10 cellular contexts compared by ENCODE assay signal in genomic region chr12:94618995-94619695, GRCh38. TPM values are rescaled to one million over a fixed set of nuclear protein-coding genes. Genes with fewer than 3 reads are reported as not detected.
DNase-seq lines count a peak whose midpoint lies in the region; ATAC-seq and TF ChIP-seq lines count a peak whose summit lies in the region.
"Had no signal": no experiment of that assay in that cellular context is flagged by ENCODE, and none has a peak within 500 bp of the region (broad histone marks: within the 10 kb centered on the region; RNA-seq: fewer than 3 reads in every experiment).

No MANE protein-coding gene starts in this region.

- TF ChIP-seq CTCF in PC-9 (conservative IDR thresholded peaks at IDR 0.05): no peak
- TF ChIP-seq CTCF in gastrocnemius medialis (IDR thresholded peaks at IDR 0.05 in 4 of 5, conservative IDR thresholded peaks at IDR 0.05 in 1 of 5): no peak
- TF ChIP-seq CTCF in upper lobe of right lung (IDR thresholded peaks at IDR 0.05): no peak
- no peak for TF ChIP-seq CTCF in left ventricle myocardium inferior (IDR thresholded peaks at IDR 0.05; ENCODE audit: borderline replicate concordance)

- peak overlapping the region in 1 of 2 donors; percentile 6 for H3K27ac Mint-ChIP-seq in effector memory CD8-positive, alpha-beta T cell
- H3K27ac Mint-ChIP-seq: activated CD4-positive, alpha-beta T cell treated with anti-CD3 and anti-CD28 coated beads, Interleukin-2, amount 10 ng/mL, durations not matched to agents 24 days and 14 days had no signal

- H2AFZ ChIP-seq in PC-9: no peak overlapping the region

- H3F3A ChIP-seq in PC-9 (ENCODE audit: insufficient read depth, low read depth): peaks cover 47% of the 10 kb centered on the region

- peak; percentile 57 for ATAC-seq in effector memory CD8-positive, alpha-beta T cell (replicated peaks)
- ATAC-seq in gastrocnemius medialis: no peak
- no peak for ATAC-seq in upper lobe of right lung
- no peak for ATAC-seq in Right ventricle myocardium superior (ENCODE audit: poor library complexity)

- peak overlapping the region; percentile 91 for H3K27ac ChIP-seq in PC-9
- H3K27ac ChIP-seq in gastrocnemius medialis: peak overlapping the region; percentile 83 to 88 (median 86)
- H3K27ac ChIP-seq in upper lobe of right lung: no peak overlapping the region
- H3K27ac ChIP-seq in left ventricle myocardium inferior (replicated peaks): no peak overlapping the region

- in situ Hi-C loops in gastrocnemius medialis (cut with MboI; ENCODE audit: low sequenced_read_pairs in 4 of 4): no loop called here

- H3K4me1 Mint-ChIP-seq in effector memory CD8-positive, alpha-beta T cell (ENCODE audit: low read depth in 2 of 2): peaks cover 23 to 30% of the 10 kb centered on the region in 2 donors

- H3K9me2 ChIP-seq in PC-9 (ENCODE audit: insufficient read depth): no peaks in the 10 kb centered on the region

- H3K36me3 ChIP-seq in PC-9 (ENCODE audit: low read depth) (no peaks in the 10 kb centered on the region), gastrocnemius medialis (no peaks in the 10 kb centered on the region), upper lobe of right lung (no peaks in the 10 kb centered on the region), left ventricle myocardium inferior (no peaks in the 10 kb centered on the region)

- H4K20me1 ChIP-seq in PC-9 (ENCODE audit: insufficient read depth): no peaks in the 10 kb centered on the region

- no peaks in the 10 kb centered on the region for H3K27me3 ChIP-seq in PC-9 (ENCODE audit: insufficient read depth, low read depth)
- H3K27me3 ChIP-seq in gastrocnemius medialis: no peaks in the 10 kb centered on the region
- H3K27me3 ChIP-seq in upper lobe of right lung: no peaks in the 10 kb centered on the region
- H3K27me3 ChIP-seq in left ventricle myocardium inferior (ENCODE audit: low read depth): no peaks in the 10 kb centered on the region

- DNase-seq in GM04504 (ENCODE audit: low read depth) (peak; percentile 6), PC-9 (peak in 1 of 2 experiments; percentile 63), gastrocnemius medialis (no peak), upper lobe of right lung (no peak), Right ventricle myocardium superior (no peak), left ventricle myocardium inferior (no peak)
- DNase-seq in effector memory CD8-positive, alpha-beta T cell: no peak
- DNase-seq: activated CD4-positive, alpha-beta T cell treated with anti-CD3 and anti-CD28 coated beads, Interleukin-2, amount 10 ng/mL, durations not matched to agents 24 days and 14 days; effector CD8-positive, alpha-beta T cell; mesendoderm had no signal

- H3K27me3 Mint-ChIP-seq in effector memory CD8-positive, alpha-beta T cell: no peaks in the 10 kb centered on the region

- POLR2A ChIA-PET in PC-9 (lab: Charles Lee; ENCODE audit: unreplicated experiment): no interaction called here

- no peak overlapping the region for H3K4me3 Mint-ChIP-seq in effector memory CD8-positive, alpha-beta T cell
- H3K4me3 Mint-ChIP-seq: activated CD4-positive, alpha-beta T cell treated with anti-CD3 and anti-CD28 coated beads, Interleukin-2, amount 10 ng/mL, durations not matched to agents 24 days and 14 days had no signal

- intact Hi-C loops in PC-9 (cut with micrococcal nuclease; ENCODE audit: unreplicated experiment) (no loop called here), gastrocnemius medialis (cut with DNase I; ENCODE audit: low total_unique reads) (no loop called here), upper lobe of right lung (cut with DNase I) (no loop called here), Right ventricle myocardium superior (cut with DNase I) (no loop called here), left ventricle myocardium inferior (cut with micrococcal nuclease) (no loop called here)

- H3K9me3 Mint-ChIP-seq in effector memory CD8-positive, alpha-beta T cell: no peaks in the 10 kb centered on the region

- no TSS peak for BruUV-seq in PC-9 (replicated peaks; lab: Mats Ljungman, UMichigan)

- peak overlapping the region; percentile 32 for H3K4me2 ChIP-seq in PC-9

- H3K9me3 ChIP-seq in PC-9 (ENCODE audit: insufficient read depth, low read depth) (no peaks in the 10 kb centered on the region), gastrocnemius medialis (no peaks in the 10 kb centered on the region), upper lobe of right lung (no peaks in the 10 kb centered on the region), left ventricle myocardium inferior (replicated peaks) (no peaks in the 10 kb centered on the region)

- H3K4me1 ChIP-seq in PC-9 (replicated peaks; ENCODE audit: insufficient read depth) (peaks cover 83% of the 10 kb centered on the region), gastrocnemius medialis (peaks cover 82 to 87% of the 10 kb centered on the region in 2 donors), upper lobe of right lung (peaks cover 9% of the 10 kb centered on the region), left ventricle myocardium inferior (peaks cover 53% of the 10 kb centered on the region)

- H3K79me2 ChIP-seq in PC-9 (ENCODE audit: low read depth): peaks cover 59% of the 10 kb centered on the region

- H3K36me3 Mint-ChIP-seq in effector memory CD8-positive, alpha-beta T cell (ENCODE audit: insufficient read depth): no peaks in the 10 kb centered on the region

- no peak for TF ChIP-seq POLR2A in gastrocnemius medialis (IDR thresholded peaks at IDR 0.05)

- CTCF ChIA-PET in PC-9 (lab: Charles Lee): no interaction called here

- H3K4me3 ChIP-seq in PC-9 (no peak overlapping the region), gastrocnemius medialis (no peak overlapping the region), upper lobe of right lung (no peak overlapping the region), left ventricle myocardium inferior (no peak overlapping the region)

RNA-seq across cellular contexts. Expression of gene TMCC3, which starts 31.2 kb away (rescaled TPM):
- total RNA-seq in PC-9 (2021) (10.0 and 19.9 TPM in 2 replicates), gastrocnemius medialis (10 to 100 TPM; 17.2 to 51.6 (median 39.5) TPM), upper lobe of right lung (11.3 TPM), Right ventricle myocardium superior (1.5 TPM), left ventricle myocardium inferior (1.7 TPM)
- total RNA-seq: activated CD4-positive, alpha-beta T cell treated with anti-CD3 and anti-CD28 coated beads, Interleukin-2, amount 10 ng/mL, durations not matched to agents 24 days and 14 days had no signal

Comparison
In these comparisons a context has a peak if more than half of its experiments do, and no peak if none do; other contexts are left out.
1. H3K27ac ChIP-seq: peak in PC-9 (single experiment) and gastrocnemius medialis (4 of 4); none in upper lobe of right lung (single experiment) and left ventricle myocardium inferior (single experiment).